Comparison of ENCODE assay signal across 9 cellular contexts in genomic region chr17:45408611-45409421, GRCh38. TPM values are rescaled to one million over a fixed set of nuclear protein-coding genes. Genes with fewer than 3 reads are reported as not detected.
DNase-seq lines count a peak whose midpoint lies in the region; ATAC-seq and TF ChIP-seq lines count a peak whose summit lies in the region.
"Had no signal": no experiment of that assay in that cellular context is flagged by ENCODE, and none has a peak within 500 bp of the region (broad histone marks: within the 10 kb centered on the region; RNA-seq: fewer than 3 reads in every experiment).

No MANE protein-coding gene starts in this region.

- 57% methylated on average over 10 of the region's 11 CpGs for WGBS in right lobe of liver (ENCODE audit: insufficient coverage, low coverage, low lambda C conversion rate, missing lambda C conversion rate)
- WGBS in thyroid gland, 2 donors, result 38 to 41% methylated on average over 9 to 11 of the region's 11 CpGs

- H3K9me3 ChIP-seq in right lobe of liver, result no peaks in the 10 kb centered on the region
- H3K9me3 ChIP-seq in thyroid gland, result no peaks in the 10 kb centered on the region
- H3K9me3 ChIP-seq: body of pancreas had no signal

- H3K27ac Mint-ChIP-seq in activated T-helper 17 cell treated with anti-CD3 and anti-CD28 coated beads, Interleukin-2, amount 50 U/mL, for 72 hours, result peak overlapping the region; percentile 93

- H3K27ac ChIP-seq in right lobe of liver (no peak overlapping the region), thyroid gland (peak overlapping the region; percentile 34 to 63 (median 58))
- H3K27ac ChIP-seq: body of pancreas had no signal

- no peaks in the 10 kb centered on the region for H3K27me3 Mint-ChIP-seq in activated T-cell treated with anti-CD3 and anti-CD28 coated beads, Interleukin-2, amount 50 U/mL, for 4 hours (ENCODE audit: low read depth)
- H3K27me3 Mint-ChIP-seq in activated T-helper 17 cell treated with anti-CD3 and anti-CD28 coated beads, Interleukin-2, amount 50 U/mL, for 72 hours, result no peaks in the 10 kb centered on the region

- H3K4me1 ChIP-seq in right lobe of liver (no peaks in the 10 kb centered on the region), thyroid gland (peaks cover 34 to 65% of the 10 kb centered on the region in 2 donors)
- H3K4me1 ChIP-seq: body of pancreas had no signal

- H3K9me3 Mint-ChIP-seq in activated T-cell treated with anti-CD3 and anti-CD28 coated beads, Interleukin-2, amount 50 U/mL, for 4 hours, result no peaks in the 10 kb centered on the region
- H3K9me3 Mint-ChIP-seq in activated T-helper 17 cell treated with anti-CD3 and anti-CD28 coated beads, Interleukin-2, amount 50 U/mL, for 72 hours, result no peaks in the 10 kb centered on the region

- peaks cover 9% of the 10 kb centered on the region for H3K36me3 Mint-ChIP-seq in activated T-cell treated with anti-CD3 and anti-CD28 coated beads, Interleukin-2, amount 50 U/mL, for 4 hours (ENCODE audit: insufficient read depth)
- H3K36me3 Mint-ChIP-seq in activated T-helper 17 cell treated with anti-CD3 and anti-CD28 coated beads, Interleukin-2, amount 50 U/mL, for 72 hours (ENCODE audit: low read depth), result peaks cover 55% of the 10 kb centered on the region

- no peaks in the 10 kb centered on the region for H3K36me3 ChIP-seq in right lobe of liver
- H3K36me3 ChIP-seq in thyroid gland, result peaks cover 0 to 10% of the 10 kb centered on the region in 2 donors

- no peak for TF ChIP-seq CTCF in right lobe of liver (IDR thresholded peaks at IDR 0.05)
- no peak for TF ChIP-seq CTCF in thyroid gland (IDR thresholded peaks at IDR 0.05)

- H3K4me1 Mint-ChIP-seq in activated T-cell treated with anti-CD3 and anti-CD28 coated beads, Interleukin-2, amount 50 U/mL, for 4 hours (ENCODE audit: low read depth), result peaks cover 49% of the 10 kb centered on the region
- H3K4me1 Mint-ChIP-seq in activated T-helper 17 cell treated with anti-CD3 and anti-CD28 coated beads, Interleukin-2, amount 50 U/mL, for 72 hours, result peaks cover 23% of the 10 kb centered on the region

- TF ChIP-seq POLR2A in right lobe of liver (IDR thresholded peaks at IDR 0.05), result no peak
- TF ChIP-seq POLR2A in thyroid gland (IDR thresholded peaks at IDR 0.05), result no peak

- H3K27me3 ChIP-seq in right lobe of liver (no peaks in the 10 kb centered on the region), thyroid gland (no peaks in the 10 kb centered on the region)
- H3K27me3 ChIP-seq: body of pancreas had no signal

- intact Hi-C loops in right lobe of liver (cut with DNase I) (loop anchor here in 1 of 2 donors (10.0 kb wide), 1 partner anchor 426 kb away; no protein-coding TSS in a partner anchor), thyroid gland (cut with DNase I) (no loop called here)

- ATAC-seq in activated T-cell treated with anti-CD3 and anti-CD28 coated beads, Interleukin-2, amount 50 U/mL, for 4 hours, result no peak
- no peak for ATAC-seq in activated T-helper 17 cell treated with anti-CD3 and anti-CD28 coated beads, Interleukin-2, amount 50 U/mL, for 72 hours (replicated peaks)
- ATAC-seq in right lobe of liver (no peak), GM18858 (IDR thresholded peaks at IDR 0.05; ENCODE audit: unreplicated experiment) (no peak), HG03097 (IDR thresholded peaks at IDR 0.05; ENCODE audit: low FRiP score, unreplicated experiment) (no peak), HG02642 (IDR thresholded peaks at IDR 0.05; ENCODE audit: poor library complexity, unreplicated experiment) (no peak)
- ATAC-seq: body of pancreas had no signal

- H3K4me3 ChIP-seq in right lobe of liver, result peak overlapping the region in 2 of 3 donors; percentile 31 to 47
- H3K4me3 ChIP-seq in thyroid gland (replicated peaks in 1 of 3), result no peak overlapping the region
- H3K4me3 ChIP-seq: body of pancreas had no signal

- H3K4me3 Mint-ChIP-seq in activated T-cell treated with anti-CD3 and anti-CD28 coated beads, Interleukin-2, amount 50 U/mL, for 4 hours, result peak overlapping the region; percentile 99
- peak overlapping the region; percentile 97 for H3K4me3 Mint-ChIP-seq in activated T-helper 17 cell treated with anti-CD3 and anti-CD28 coated beads, Interleukin-2, amount 50 U/mL, for 72 hours

- DNase-seq in activated T-cell treated with anti-CD3 and anti-CD28 coated beads, Interleukin-2, amount 50 U/mL, for 4 hours, result no peak
- DNase-seq in activated T-cell treated with anti-CD3 and anti-CD28 coated beads, Interleukin-2, amount 50 U/mL, for 1 hour, result no peak
- DNase-seq in right lobe of liver (peak in 1 of 3 donors; percentile 46), thyroid gland (peak; percentile 47 to 48)
- DNase-seq: body of pancreas had no signal

RNA-seq across cellular contexts. Expression of gene ARHGAP27, which starts 23.9 kb away (rescaled TPM):
- total RNA-seq in activated T-cell treated with anti-CD3 and anti-CD28 coated beads, Interleukin-2, amount 50 U/mL, for 4 hours, result 10 to 100 TPM; 39.8 to 46.0 (median 44.2) TPM
- total RNA-seq in activated T-helper 17 cell treated with anti-CD3 and anti-CD28 coated beads, Interleukin-2, amount 50 U/mL, for 72 hours, result 10 to 100 TPM; 54.5 to 55.5 TPM
- 1 to 10 TPM; 4.9 to 9.3 (median 6.8) TPM for total RNA-seq in right lobe of liver
- 10 to 100 TPM; 31.5 to 38.6 (median 33.1) TPM for total RNA-seq in thyroid gland

Comparison
In these comparisons a context has a peak if more than half of its experiments do, and no peak if none do; other contexts are left out.
1. DNase-seq: peak in thyroid gland (2 of 2); none in activated T-cell treated with anti-CD3 and anti-CD28 coated beads, Interleukin-2, amount 50 U/mL, for 4 hours (single experiment) and activated T-cell treated with anti-CD3 and anti-CD28 coated beads, Interleukin-2, amount 50 U/mL, for 1 hour (single experiment).
2. H3K27ac ChIP-seq: peak in thyroid gland (3 of 3); none in right lobe of liver (0 of 3).
3. H3K4me3 ChIP-seq: peak in right lobe of liver (2 of 3); none in thyroid gland (0 of 3).